Comparison of ENCODE assay signal across 18 cellular contexts in the genomic region with DNA sequence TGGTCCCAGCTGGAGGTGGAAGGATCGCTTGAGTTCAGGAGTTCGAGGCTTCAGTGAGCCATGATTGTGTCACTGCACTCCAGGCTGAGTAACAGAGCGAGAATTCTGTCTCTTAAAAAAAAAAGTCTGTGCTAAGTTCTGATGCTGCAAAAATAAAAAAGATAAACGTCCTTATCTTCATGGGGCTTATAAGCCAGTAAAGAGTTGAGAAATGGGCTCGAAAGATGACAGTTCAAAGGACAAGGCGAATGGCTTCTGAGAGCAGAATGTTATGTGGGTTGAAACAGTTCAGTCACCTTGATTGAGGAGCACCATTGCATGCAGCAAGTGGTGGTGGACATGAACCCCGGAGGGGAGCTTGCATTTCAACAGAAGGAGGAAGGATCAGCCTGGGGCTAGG. TPM values are rescaled to one million over a fixed set of nuclear protein-coding genes. Genes with fewer than 3 reads are reported as not detected.
"Had no signal": no experiment of that assay in that cellular context is flagged by ENCODE, and none has a peak within 500 bp of the region (broad histone marks: within the 10 kb centered on the region; RNA-seq: fewer than 3 reads in every experiment).

No MANE protein-coding gene starts in this region.

- H3K4me1 ChIP-seq: colonic mucosa had no signal

- H3K27ac ChIP-seq: colonic mucosa, ovary, tibial artery had no signal

- H3K27me3 ChIP-seq: colonic mucosa, ovary, right atrium auricular region, tibial artery, upper lobe of left lung, uterus had no signal

- H3K4me3 ChIP-seq: colonic mucosa, mucosa of descending colon, ovary, right atrium auricular region, tibial artery, upper lobe of left lung, uterus had no signal

- H3K27ac Mint-ChIP-seq: stimulated activated memory B cell treated with anti-CD40 and anti-IgM and Interleukin-4, amounts not matched to agents 10 μg/mL and 1 μg/mL and 100 μg/mL, for 72 hours; stimulated activated naive CD8-positive, alpha-beta T cell treated with anti-CD3 and anti-CD28 coated beads, Interleukin-15, Interleukin-2, amounts not matched to agents 100 ng/mL and 50 ng/mL, for 24 hours had no signal

- ATAC-seq: left colon; mucosa of descending colon; naive thymus-derived CD8-positive, alpha-beta T cell; stimulated activated memory B cell treated with anti-CD40 and anti-IgM and Interleukin-4, amounts not matched to agents 10 μg/mL and 1 μg/mL and 100 μg/mL, for 72 hours had no signal

- H3K4me3 Mint-ChIP-seq: naive thymus-derived CD8-positive, alpha-beta T cell; stimulated activated memory B cell treated with anti-CD40 and anti-IgM and Interleukin-4, amounts not matched to agents 10 μg/mL and 1 μg/mL and 100 μg/mL, for 72 hours; stimulated activated naive CD8-positive, alpha-beta T cell treated with anti-CD3 and anti-CD28 coated beads, Interleukin-15, Interleukin-2, amounts not matched to agents 100 ng/mL and 50 ng/mL, for 24 hours had no signal

- DNase-seq: colonic mucosa; dermis blood vessel endothelial cell; foreskin melanocyte; head of caudate nucleus; hippocampal formation; left colon; mucosa of descending colon; naive thymus-derived CD8-positive, alpha-beta T cell; ovary; stimulated activated CD4-positive, alpha-beta T cell treated with anti-CD3 and anti-CD28 coated beads, Interleukin-4, amount 100 ng/mL, for 1 hour; stimulated activated CD8-positive, alpha-beta memory T cell treated with anti-CD3 and anti-CD28 coated beads, Interleukin-4, amount 100 ng/mL, for 48 hours; tibial artery; upper lobe of left lung; uterus had no signal

- H3K36me3 ChIP-seq: colonic mucosa, ovary, right atrium auricular region, uterus had no signal

- H3K9me3 ChIP-seq: colonic mucosa, mucosa of descending colon, ovary, right atrium auricular region, tibial artery, upper lobe of left lung, uterus had no signal

- H3K36me3 Mint-ChIP-seq: naive thymus-derived CD8-positive, alpha-beta T cell; stimulated activated memory B cell treated with anti-CD40 and anti-IgM and Interleukin-4, amounts not matched to agents 10 μg/mL and 1 μg/mL and 100 μg/mL, for 72 hours had no signal

- H3K9me3 Mint-ChIP-seq: naive thymus-derived CD8-positive, alpha-beta T cell; neural crest cell; stimulated activated memory B cell treated with anti-CD40 and anti-IgM and Interleukin-4, amounts not matched to agents 10 μg/mL and 1 μg/mL and 100 μg/mL, for 72 hours; stimulated activated naive CD8-positive, alpha-beta T cell treated with anti-CD3 and anti-CD28 coated beads, Interleukin-15, Interleukin-2, amounts not matched to agents 100 ng/mL and 50 ng/mL, for 24 hours had no signal

- H3K27me3 Mint-ChIP-seq: stimulated activated memory B cell treated with anti-CD40 and anti-IgM and Interleukin-4, amounts not matched to agents 10 μg/mL and 1 μg/mL and 100 μg/mL, for 72 hours had no signal

RNA-seq across cellular contexts. Expression of gene TSPAN9, which starts 4.7 kb away (rescaled TPM):
- polyA plus RNA-seq: naive thymus-derived CD8-positive, alpha-beta T cell had no signal
